ENCODE assay signal across 28 cellular contexts in genomic region chr13:78460176-78460575, GRCh38.
"Had no signal": no experiment of that assay in that cellular context is flagged by ENCODE, and none has a peak within 500 bp of the region (broad histone marks: within the 10 kb centered on the region; RNA-seq: fewer than 3 reads in every experiment).

No MANE protein-coding gene starts in this region.

- H3K4me3 ChIP-seq: left lung, lower lobe of right lung, psoas muscle, skin epidermis, suprapubic skin, thoracic aorta, tibial artery, upper lobe of right lung had no signal

- H3K4me1 ChIP-seq: left lung, lower lobe of right lung, parathyroid adenoma, psoas muscle, suprapubic skin, tibial artery, upper lobe of right lung had no signal

- H3K79me2 ChIP-seq: parathyroid adenoma had no signal

- H3K36me3 ChIP-seq: left lung, lower lobe of right lung, suprapubic skin, thoracic aorta, tibial artery, upper lobe of right lung had no signal

- ATAC-seq: left cardiac atrium; left lung; lower lobe of right lung; naive thymus-derived CD8-positive, alpha-beta T cell; psoas muscle; sciatic nerve; stimulated activated naive B cell treated with anti-CD40 and anti-IgM and Interleukin-4, amounts not matched to agents 10 μg/mL and 1 μg/mL and 100 μg/mL, for 72 hours; upper lobe of right lung had no signal

- FAIRE-seq: keratinocyte, urothelium cell line had no signal

- H3K4me1 Mint-ChIP-seq: naive thymus-derived CD8-positive, alpha-beta T cell; nephron; neural crest cell; stimulated activated naive B cell treated with anti-CD40 and anti-IgM and Interleukin-4, amounts not matched to agents 10 μg/mL and 1 μg/mL and 100 μg/mL, for 72 hours had no signal

- H3K4me3 Mint-ChIP-seq: naive thymus-derived CD8-positive, alpha-beta T cell; nephron; neural crest cell; stimulated activated naive B cell treated with anti-CD40 and anti-IgM and Interleukin-4, amounts not matched to agents 10 μg/mL and 1 μg/mL and 100 μg/mL, for 72 hours; stimulated activated naive CD8-positive, alpha-beta T cell treated with anti-CD3 and anti-CD28 coated beads, Interleukin-15, Interleukin-2, amounts not matched to agents 100 ng/mL and 50 ng/mL, for 24 hours had no signal

- H3K27ac ChIP-seq: left lung, lower lobe of right lung, parathyroid adenoma, psoas muscle, skin epidermis, suprapubic skin, thoracic aorta, tibial artery, upper lobe of right lung had no signal

- H3K9me3 Mint-ChIP-seq: nephron; stimulated activated naive CD8-positive, alpha-beta T cell treated with anti-CD3 and anti-CD28 coated beads, Interleukin-15, Interleukin-2, amounts not matched to agents 100 ng/mL and 50 ng/mL, for 24 hours had no signal

- H3K9me3 ChIP-seq: left lung, lower lobe of right lung, psoas muscle, suprapubic skin, thoracic aorta, tibial artery, upper lobe of right lung had no signal

- H2AFZ ChIP-seq: parathyroid adenoma had no signal

- H3K27ac Mint-ChIP-seq: naive thymus-derived CD8-positive, alpha-beta T cell; nephron; stimulated activated naive B cell treated with anti-CD40 and anti-IgM and Interleukin-4, amounts not matched to agents 10 μg/mL and 1 μg/mL and 100 μg/mL, for 72 hours; stimulated activated naive CD8-positive, alpha-beta T cell treated with anti-CD3 and anti-CD28 coated beads, Interleukin-15, Interleukin-2, amounts not matched to agents 100 ng/mL and 50 ng/mL, for 24 hours had no signal

- H3K27me3 ChIP-seq: left lung, suprapubic skin, tibial artery, upper lobe of right lung had no signal

- DNase-seq: hippocampal formation; kidney glomerular epithelial cell; left cardiac atrium; left lung; lower lobe of right lung; mammary epithelial cell; mesenchymal stem cell; naive thymus-derived CD8-positive, alpha-beta T cell; nucleus accumbens; psoas muscle; stimulated activated CD4-positive, alpha-beta T cell treated with anti-CD3 and anti-CD28 coated beads, Interleukin-12 subunit alpha, Interleukin-12 subunit beta, amount 100 ng/mL, for 4 hours; stimulated activated CD4-positive, alpha-beta T cell treated with anti-CD3 and anti-CD28 coated beads, Interleukin-15, amount 100 ng/mL, for 24 hours; stimulated activated CD4-positive, alpha-beta T cell treated with anti-CD3 and anti-CD28 coated beads, Interleukin-2, amount 100 ng/mL, for 24 hours; stimulated activated CD4-positive, alpha-beta T cell treated with anti-CD3 and anti-CD28 coated beads, Interleukin-4, amount 100 ng/mL, for 1 hour; stimulated activated naive B cell treated with anti-CD40 and anti-IgM and Interleukin-4, amounts not matched to agents 10 μg/mL and 1 μg/mL and 100 μg/mL, for 72 hours; tibial artery; trophoblast cell; upper lobe of right lung had no signal

- H3K9ac ChIP-seq: parathyroid adenoma had no signal

- H3K36me3 Mint-ChIP-seq: naive thymus-derived CD8-positive, alpha-beta T cell; stimulated activated naive B cell treated with anti-CD40 and anti-IgM and Interleukin-4, amounts not matched to agents 10 μg/mL and 1 μg/mL and 100 μg/mL, for 72 hours had no signal

- H3K27me3 Mint-ChIP-seq: stimulated activated naive B cell treated with anti-CD40 and anti-IgM and Interleukin-4, amounts not matched to agents 10 μg/mL and 1 μg/mL and 100 μg/mL, for 72 hours had no signal
